12 cellular contexts compared by ENCODE assay signal in the genomic region with DNA sequence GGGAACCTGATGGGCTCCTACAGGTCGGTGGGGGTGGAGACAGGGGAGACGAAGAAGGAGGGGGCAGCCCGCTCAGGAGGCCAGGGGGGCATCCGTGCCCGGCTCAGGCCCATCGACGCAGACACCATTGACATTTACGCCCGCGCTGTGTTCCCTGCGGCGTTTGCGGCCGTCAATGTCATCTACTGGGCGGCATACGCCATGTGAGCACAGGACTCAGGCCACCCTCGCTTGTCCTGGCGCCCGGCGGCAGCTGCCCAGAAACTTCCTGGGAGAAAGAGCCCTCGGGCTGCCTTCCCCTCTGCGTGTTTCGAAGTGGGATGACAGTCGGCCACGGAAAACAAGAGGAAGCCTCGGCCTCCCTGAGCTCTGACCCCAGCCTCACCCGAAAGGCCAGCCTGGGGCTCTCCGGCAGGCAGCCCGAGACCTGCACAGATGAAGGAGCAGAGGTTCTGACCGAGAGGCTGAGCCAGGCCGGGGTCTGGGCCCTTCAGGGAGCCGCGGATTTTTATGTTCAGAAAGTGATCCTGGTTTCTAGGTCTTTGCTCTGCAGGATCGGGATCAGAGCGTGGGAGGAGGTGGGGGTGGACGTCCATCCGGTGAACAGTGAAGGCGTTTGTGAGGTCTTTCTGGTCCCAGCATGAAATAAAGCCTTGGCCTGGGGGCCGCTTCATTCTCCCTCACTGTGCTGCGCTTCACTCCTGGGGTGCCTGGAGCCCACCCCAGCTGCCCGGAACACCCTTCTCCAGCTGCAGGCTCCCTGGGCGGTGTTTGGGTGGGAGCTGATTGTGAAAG.
DNase-seq lines count a peak whose midpoint lies in the region; ATAC-seq and TF ChIP-seq lines count a peak whose summit lies in the region.
"Had no signal": no experiment of that assay in that cellular context is flagged by ENCODE, and none has a peak within 500 bp of the region (broad histone marks: within the 10 kb centered on the region; RNA-seq: fewer than 3 reads in every experiment).

No MANE protein-coding gene starts in this region.

- peaks cover 58 to 97% (median 87%) of the 10 kb centered on the region in 10 experiments for H3K4me1 ChIP-seq in BLaER1 treated with 17β-estradiol and CSF1 and Interleukin-3, amounts not matched to agents 10 nM and 100 nM
- no peaks in the 10 kb centered on the region for H3K4me1 ChIP-seq in HEK293 (ENCODE audit: control insufficient read depth, insufficient read depth, low read length)

- H4K20me1 ChIP-seq in BLaER1 treated with 17β-estradiol and CSF1 and Interleukin-3, amounts not matched to agents 10 nM and 100 nM = peaks cover 0 to 20% (median 0%) of the 10 kb centered on the region in 11 experiments; a peak in 4 of 22 replicates

- peak overlapping the region in 4 of 11 experiments; percentile 9 to 65 (median 19); a peak in 2 of 22 replicates for H3K9ac ChIP-seq in BLaER1 treated with 17β-estradiol and CSF1 and Interleukin-3, amounts not matched to agents 10 nM and 100 nM

- H3K9me3 ChIP-seq in BLaER1 treated with 17β-estradiol and CSF1 and Interleukin-3, amounts not matched to agents 10 nM and 100 nM (replicated peaks in 1 of 11) = no peaks in the 10 kb centered on the region
- no peaks in the 10 kb centered on the region for H3K9me3 ChIP-seq in HEK293 (ENCODE audit: control insufficient read depth, insufficient read depth, low read depth, low read length)

- DNase-seq in left kidney (ENCODE audit: low read depth, low spot score) (peak; percentile 68), HuH-7.5 (ENCODE audit: low spot score) (no peak), DMS153 (lab: John Stamatoyannopoulos, UW) (no peak)
- DNase-seq: ACHN; Calu3; CD8-positive, alpha-beta T cell; DMS79; GF-D8; H9 had no signal

- peak overlapping the region in 3 of 11 experiments; percentile 68 to 97 (median 95); a peak in 6 of 22 replicates for H3K27ac ChIP-seq in BLaER1 treated with 17β-estradiol and CSF1 and Interleukin-3, amounts not matched to agents 10 nM and 100 nM
- H3K27ac ChIP-seq in HEK293 (ENCODE audit: extremely low read depth, low read depth, low read length) = no peak overlapping the region

- no peak for TF ChIP-seq CTCF in HEK293 (tag by site-specific recombination; IDR thresholded peaks at IDR 0.05)

- peaks cover 0 to 46% (median 0%) of the 10 kb centered on the region in 11 experiments; a peak in 9 of 22 replicates for H3K27me3 ChIP-seq in BLaER1 treated with 17β-estradiol and CSF1 and Interleukin-3, amounts not matched to agents 10 nM and 100 nM

- ATAC-seq in GM21576 (IDR thresholded peaks at IDR 0.05; ENCODE audit: unreplicated experiment) = no peak
- ATAC-seq: CD8-positive, alpha-beta T cell had no signal

- CTCF ChIA-PET in HEK293 (lab: Yijun Ruan, JAX) = interaction anchor here (4.1 kb wide), 1 partner anchor 15 kb away, joined by 35 read pairs; no protein-coding TSS in a partner anchor

- H3K4me3 ChIP-seq in BLaER1 treated with 17β-estradiol and CSF1 and Interleukin-3, amounts not matched to agents 10 nM and 100 nM = no peak overlapping the region
- no peak overlapping the region for H3K4me3 ChIP-seq in HEK293 (ENCODE audit: low read depth, low read length)

- H3K36me3 ChIP-seq in BLaER1 treated with 17β-estradiol and CSF1 and Interleukin-3, amounts not matched to agents 10 nM and 100 nM = no peaks in the 10 kb centered on the region
- no peaks in the 10 kb centered on the region for H3K36me3 ChIP-seq in HEK293 (ENCODE audit: control insufficient read depth in 2 of 2, insufficient read depth in 1 of 2, low read length in 2 of 2)

- POLR2A ChIA-PET in HEK293 (lab: Yijun Ruan, JAX) = no interaction called here

- peak overlapping the region; percentile 76 to 100 (median 97); a peak in 20 of 22 replicates for H3K4me2 ChIP-seq in BLaER1 treated with 17β-estradiol and CSF1 and Interleukin-3, amounts not matched to agents 10 nM and 100 nM

TF ChIP-seq in HEK293, 187 proteins besides CTCF, POLR2A, EP300 and RAD21:
- TF ChIP-seq ZFHX2 (tag by site-specific recombination; conservative IDR thresholded peaks at IDR 0.05) = peak; percentile 23; the same call in 1 of the 2 replicates
- no peak for TF ChIP-seq ZNF266 (tag by site-specific recombination; IDR thresholded peaks at IDR 0.05; ENCODE audit: low read depth)
